1 cellular context compared by ENCODE assay signal in the genomic region with DNA sequence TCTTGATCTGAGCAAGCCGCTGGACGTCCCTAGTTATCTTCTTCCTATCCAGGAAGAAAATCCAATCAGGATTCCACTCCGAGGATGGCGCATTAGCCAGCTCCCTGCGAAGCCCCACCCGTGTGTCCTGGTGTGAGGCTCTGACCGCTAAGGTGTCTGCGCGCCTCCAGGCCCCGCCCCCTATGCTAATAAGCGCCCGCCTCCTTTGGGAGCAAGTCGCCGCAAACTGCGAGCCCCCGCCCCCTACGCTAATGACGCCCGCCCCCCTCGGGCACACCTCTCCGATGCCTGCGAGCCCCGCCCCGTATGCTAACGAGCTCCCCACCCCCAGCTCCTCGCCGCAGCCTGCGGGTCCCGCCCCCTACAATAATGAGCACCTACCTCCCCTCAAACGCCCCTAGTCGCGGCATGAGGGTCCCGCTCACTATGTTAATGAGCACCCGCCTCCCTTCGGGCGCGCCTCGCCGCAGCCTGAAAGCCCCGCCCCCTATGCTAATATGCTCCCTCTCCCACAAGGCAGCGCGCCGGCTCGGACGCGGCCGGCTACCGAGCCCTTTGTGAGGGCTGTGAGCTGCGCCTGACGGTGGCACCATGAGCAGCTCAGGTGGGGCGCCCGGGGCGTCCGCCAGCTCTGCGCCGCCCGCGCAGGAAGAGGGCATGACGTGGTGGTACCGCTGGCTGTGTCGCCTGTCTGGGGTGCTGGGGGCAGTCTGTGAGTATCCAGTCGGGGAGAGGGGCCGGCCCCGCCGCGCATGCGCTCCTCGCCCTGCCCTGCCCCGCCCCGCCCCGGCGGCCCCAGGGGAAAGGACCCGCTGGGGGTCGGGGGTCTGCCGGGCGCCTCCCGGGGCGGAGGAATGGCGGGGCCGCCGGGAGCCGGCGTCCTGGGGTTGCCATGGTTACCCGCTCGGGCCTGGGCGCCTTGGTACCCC.
TF ChIP-seq lines count a peak whose summit lies in the region.

A gene (plus strand): TSS at position 503 of the 929 bp plus-strand sequence. CDS start 89 bp downstream, at position 592.

TF ChIP-seq in GM12878, 131 proteins besides CTCF, POLR2A, EP300 and RAD21 (continued from another document):
- TF ChIP-seq, protein P1, sequence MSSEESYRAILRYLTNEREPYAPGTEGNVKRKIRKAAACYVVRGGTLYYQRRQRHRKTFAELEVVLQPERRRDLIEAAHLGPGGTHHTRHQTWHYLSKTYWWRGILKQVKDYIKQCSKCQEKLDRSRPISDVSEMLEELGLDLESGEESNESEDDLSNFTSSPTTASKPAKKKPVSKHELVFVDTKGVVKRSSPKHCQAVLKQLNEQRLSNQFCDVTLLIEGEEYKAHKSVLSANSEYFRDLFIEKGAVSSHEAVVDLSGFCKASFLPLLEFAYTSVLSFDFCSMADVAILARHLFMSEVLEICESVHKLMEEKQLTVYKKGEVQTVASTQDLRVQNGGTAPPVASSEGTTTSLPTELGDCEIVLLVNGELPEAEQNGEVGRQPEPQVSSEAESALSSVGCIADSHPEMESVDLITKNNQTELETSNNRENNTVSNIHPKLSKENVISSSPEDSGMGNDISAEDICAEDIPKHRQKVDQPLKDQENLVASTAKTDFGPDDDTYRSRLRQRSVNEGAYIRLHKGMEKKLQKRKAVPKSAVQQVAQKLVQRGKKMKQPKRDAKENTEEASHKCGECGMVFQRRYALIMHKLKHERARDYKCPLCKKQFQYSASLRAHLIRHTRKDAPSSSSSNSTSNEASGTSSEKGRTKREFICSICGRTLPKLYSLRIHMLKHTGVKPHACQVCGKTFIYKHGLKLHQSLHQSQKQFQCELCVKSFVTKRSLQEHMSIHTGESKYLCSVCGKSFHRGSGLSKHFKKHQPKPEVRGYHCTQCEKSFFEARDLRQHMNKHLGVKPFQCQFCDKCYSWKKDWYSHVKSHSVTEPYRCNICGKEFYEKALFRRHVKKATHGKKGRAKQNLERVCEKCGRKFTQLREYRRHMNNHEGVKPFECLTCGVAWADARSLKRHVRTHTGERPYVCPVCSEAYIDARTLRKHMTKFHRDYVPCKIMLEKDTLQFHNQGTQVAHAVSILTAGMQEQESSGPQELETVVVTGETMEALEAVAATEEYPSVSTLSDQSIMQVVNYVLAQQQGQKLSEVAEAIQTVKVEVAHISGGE (CRISPR knock-in tag; IDR thresholded peaks at IDR 0.05): no peak
- peak; percentile 13 for TF ChIP-seq SP1 (IDR thresholded peaks at IDR 0.05; ENCODE audit: low read depth, low read length)
- TF ChIP-seq EZH2 (IDR thresholded peaks at IDR 0.05; ENCODE audit: borderline replicate concordance, control insufficient read depth, low read depth, low read length): no peak
- 0 out of 2 replicates have a peak, but pooled peaks have one; percentile 52 for TF ChIP-seq SMARCA5 (IDR thresholded peaks at IDR 0.05)
- no peak for TF ChIP-seq HDAC2 (IDR thresholded peaks at IDR 0.05)
- TF ChIP-seq SIN3A (IDR thresholded peaks at IDR 0.05; ENCODE audit: low read depth, low read length): peak; percentile 62
- TF ChIP-seq RBBP5 (conservative IDR thresholded peaks at IDR 0.05): no peak
- peak; percentile 67 for TF ChIP-seq LARP7 (IDR thresholded peaks at IDR 0.05)
- no peak for TF ChIP-seq ZNF207 (IDR thresholded peaks at IDR 0.05; ENCODE audit: borderline replicate concordance)
- no peak for TF ChIP-seq SUZ12 (IDR thresholded peaks at IDR 0.05; ENCODE audit: unreplicated experiment)
- TF ChIP-seq NR2C1 (IDR thresholded peaks at IDR 0.05): no peak
- TF ChIP-seq, protein P2, sequence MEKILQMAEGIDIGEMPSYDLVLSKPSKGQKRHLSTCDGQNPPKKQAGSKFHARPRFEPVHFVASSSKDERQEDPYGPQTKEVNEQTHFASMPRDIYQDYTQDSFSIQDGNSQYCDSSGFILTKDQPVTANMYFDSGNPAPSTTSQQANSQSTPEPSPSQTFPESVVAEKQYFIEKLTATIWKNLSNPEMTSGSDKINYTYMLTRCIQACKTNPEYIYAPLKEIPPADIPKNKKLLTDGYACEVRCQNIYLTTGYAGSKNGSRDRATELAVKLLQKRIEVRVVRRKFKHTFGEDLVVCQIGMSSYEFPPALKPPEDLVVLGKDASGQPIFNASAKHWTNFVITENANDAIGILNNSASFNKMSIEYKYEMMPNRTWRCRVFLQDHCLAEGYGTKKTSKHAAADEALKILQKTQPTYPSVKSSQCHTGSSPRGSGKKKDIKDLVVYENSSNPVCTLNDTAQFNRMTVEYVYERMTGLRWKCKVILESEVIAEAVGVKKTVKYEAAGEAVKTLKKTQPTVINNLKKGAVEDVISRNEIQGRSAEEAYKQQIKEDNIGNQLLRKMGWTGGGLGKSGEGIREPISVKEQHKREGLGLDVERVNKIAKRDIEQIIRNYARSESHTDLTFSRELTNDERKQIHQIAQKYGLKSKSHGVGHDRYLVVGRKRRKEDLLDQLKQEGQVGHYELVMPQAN (conservative IDR thresholded peaks at IDR 0.05): peak; percentile 46; the same call in 1 of the 2 replicates
- no peak for TF ChIP-seq MXI1 (IDR thresholded peaks at IDR 0.05; ENCODE audit: low read depth, low read length)
- peak; percentile 78; the same call in 1 of the 2 replicates for TF ChIP-seq RB1 (IDR thresholded peaks at IDR 0.05; ENCODE audit: borderline replicate concordance)
- TF ChIP-seq, protein P3, sequence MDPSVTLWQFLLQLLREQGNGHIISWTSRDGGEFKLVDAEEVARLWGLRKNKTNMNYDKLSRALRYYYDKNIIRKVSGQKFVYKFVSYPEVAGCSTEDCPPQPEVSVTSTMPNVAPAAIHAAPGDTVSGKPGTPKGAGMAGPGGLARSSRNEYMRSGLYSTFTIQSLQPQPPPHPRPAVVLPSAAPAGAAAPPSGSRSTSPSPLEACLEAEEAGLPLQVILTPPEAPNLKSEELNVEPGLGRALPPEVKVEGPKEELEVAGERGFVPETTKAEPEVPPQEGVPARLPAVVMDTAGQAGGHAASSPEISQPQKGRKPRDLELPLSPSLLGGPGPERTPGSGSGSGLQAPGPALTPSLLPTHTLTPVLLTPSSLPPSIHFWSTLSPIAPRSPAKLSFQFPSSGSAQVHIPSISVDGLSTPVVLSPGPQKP (IDR thresholded peaks at IDR 0.05; ENCODE audit: low read depth, low read length): no peak
- no peak for TF ChIP-seq ESRRA (IDR thresholded peaks at IDR 0.05; ENCODE audit: low read length)
- no peak for TF ChIP-seq TCF3 (IDR thresholded peaks at IDR 0.05; ENCODE audit: borderline replicate concordance, insufficient read depth, low read depth, low read length)
- peak; percentile 23 for TF ChIP-seq KLF5 (IDR thresholded peaks at IDR 0.05; ENCODE audit: partially characterized antibody)
- 0 out of 2 replicates have a peak, but pooled peaks have one; percentile 24 for TF ChIP-seq TAF1 (IDR thresholded peaks at IDR 0.05; ENCODE audit: borderline replicate concordance, low read depth, low read length)
- 0 out of 2 replicates have a peak, but pooled peaks have one; percentile 5 for TF ChIP-seq BCL11A (IDR thresholded peaks at IDR 0.05; ENCODE audit: low read depth, low read length)
- TF ChIP-seq TCF7 (IDR thresholded peaks at IDR 0.05; ENCODE audit: borderline replicate concordance): no peak
- 0 out of 2 replicates have a peak, but pooled peaks have one; percentile 7 for TF ChIP-seq YY1 (IDR thresholded peaks at IDR 0.05; ENCODE audit: low read depth, low read length)
- TF ChIP-seq IRF4 (IDR thresholded peaks at IDR 0.05; ENCODE audit: low read depth, low read length): no peak
- TF ChIP-seq NRF1 (conservative IDR thresholded peaks at IDR 0.05; ENCODE audit: low read depth, low read length): peak; percentile 57
- no peak for TF ChIP-seq KAT2A (conservative IDR thresholded peaks at IDR 0.05; ENCODE audit: control insufficient read depth, low read depth, low read length)
- TF ChIP-seq IKZF1 (conservative IDR thresholded peaks at IDR 0.05): peak; percentile 66; the same call in 1 of the 2 replicates
- TF ChIP-seq POLR2AphosphoS2 (IDR thresholded peaks at IDR 0.05; ENCODE audit: low read depth, low read length): no peak; the same call in 1 of the 2 replicates
- no peak for TF ChIP-seq SRF (IDR thresholded peaks at IDR 0.05; ENCODE audit: low read depth in 2 of 2, low read length in 2 of 2)
- TF ChIP-seq, protein P4, sequence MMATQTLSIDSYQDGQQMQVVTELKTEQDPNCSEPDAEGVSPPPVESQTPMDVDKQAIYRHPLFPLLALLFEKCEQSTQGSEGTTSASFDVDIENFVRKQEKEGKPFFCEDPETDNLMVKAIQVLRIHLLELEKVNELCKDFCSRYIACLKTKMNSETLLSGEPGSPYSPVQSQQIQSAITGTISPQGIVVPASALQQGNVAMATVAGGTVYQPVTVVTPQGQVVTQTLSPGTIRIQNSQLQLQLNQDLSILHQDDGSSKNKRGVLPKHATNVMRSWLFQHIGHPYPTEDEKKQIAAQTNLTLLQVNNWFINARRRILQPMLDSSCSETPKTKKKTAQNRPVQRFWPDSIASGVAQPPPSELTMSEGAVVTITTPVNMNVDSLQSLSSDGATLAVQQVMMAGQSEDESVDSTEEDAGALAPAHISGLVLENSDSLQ (IDR thresholded peaks at IDR 0.05): no peak
